Comparison of ENCODE assay signal across 1 cellular context in the genomic region with DNA sequence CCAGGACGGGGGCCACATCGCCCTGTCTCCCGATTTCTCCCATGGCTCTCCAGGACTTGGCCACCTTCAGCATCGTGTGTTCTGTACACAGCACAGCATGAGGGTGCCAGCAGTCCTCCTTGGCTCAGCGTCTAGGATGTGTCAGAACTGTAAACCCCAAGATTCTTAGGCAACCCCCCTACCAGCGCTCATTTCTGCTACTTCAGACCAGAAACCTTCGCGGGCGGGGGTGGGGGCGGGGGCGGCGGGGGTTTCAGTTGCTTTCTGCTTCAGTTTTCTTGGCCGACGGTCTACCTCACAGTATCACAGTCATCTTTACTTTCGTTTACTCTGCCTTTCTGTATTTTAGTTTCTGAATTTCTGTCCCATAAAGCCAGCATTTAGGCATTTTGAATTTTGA.
TF ChIP-seq lines count a peak whose summit lies in the region.

No MANE protein-coding gene starts in this region.

TF ChIP-seq in GM12878, 131 proteins besides CTCF, POLR2A, EP300 and RAD21 (continued from another document):
- no peak for TF ChIP-seq PKNOX1 (IDR thresholded peaks at IDR 0.05)
- TF ChIP-seq JUNB (IDR thresholded peaks at IDR 0.05), result peak; percentile 10; the same call in 1 of the 2 replicates
- TF ChIP-seq ZNF217 (IDR thresholded peaks at IDR 0.05), result no peak
- TF ChIP-seq CREM (IDR thresholded peaks at IDR 0.05; ENCODE audit: low read depth), result no peak
- TF ChIP-seq ZBTB4 (CRISPR knock-in tag; IDR thresholded peaks at IDR 0.05), result no peak
- TF ChIP-seq ATF2 (IDR thresholded peaks at IDR 0.05; ENCODE audit: low read length), result 0 out of 2 replicates have a peak, but pooled peaks have one; percentile 1
- no peak for TF ChIP-seq SMC3 (IDR thresholded peaks at IDR 0.05; ENCODE audit: borderline replicate concordance, low read length)
- no peak for TF ChIP-seq POLR2AphosphoS2 (IDR thresholded peaks at IDR 0.05; ENCODE audit: low read depth, low read length)
- no peak for TF ChIP-seq TCF7 (IDR thresholded peaks at IDR 0.05; ENCODE audit: borderline replicate concordance)
- no peak for TF ChIP-seq MXI1 (IDR thresholded peaks at IDR 0.05; ENCODE audit: low read depth, low read length)
- TF ChIP-seq, protein P1, sequence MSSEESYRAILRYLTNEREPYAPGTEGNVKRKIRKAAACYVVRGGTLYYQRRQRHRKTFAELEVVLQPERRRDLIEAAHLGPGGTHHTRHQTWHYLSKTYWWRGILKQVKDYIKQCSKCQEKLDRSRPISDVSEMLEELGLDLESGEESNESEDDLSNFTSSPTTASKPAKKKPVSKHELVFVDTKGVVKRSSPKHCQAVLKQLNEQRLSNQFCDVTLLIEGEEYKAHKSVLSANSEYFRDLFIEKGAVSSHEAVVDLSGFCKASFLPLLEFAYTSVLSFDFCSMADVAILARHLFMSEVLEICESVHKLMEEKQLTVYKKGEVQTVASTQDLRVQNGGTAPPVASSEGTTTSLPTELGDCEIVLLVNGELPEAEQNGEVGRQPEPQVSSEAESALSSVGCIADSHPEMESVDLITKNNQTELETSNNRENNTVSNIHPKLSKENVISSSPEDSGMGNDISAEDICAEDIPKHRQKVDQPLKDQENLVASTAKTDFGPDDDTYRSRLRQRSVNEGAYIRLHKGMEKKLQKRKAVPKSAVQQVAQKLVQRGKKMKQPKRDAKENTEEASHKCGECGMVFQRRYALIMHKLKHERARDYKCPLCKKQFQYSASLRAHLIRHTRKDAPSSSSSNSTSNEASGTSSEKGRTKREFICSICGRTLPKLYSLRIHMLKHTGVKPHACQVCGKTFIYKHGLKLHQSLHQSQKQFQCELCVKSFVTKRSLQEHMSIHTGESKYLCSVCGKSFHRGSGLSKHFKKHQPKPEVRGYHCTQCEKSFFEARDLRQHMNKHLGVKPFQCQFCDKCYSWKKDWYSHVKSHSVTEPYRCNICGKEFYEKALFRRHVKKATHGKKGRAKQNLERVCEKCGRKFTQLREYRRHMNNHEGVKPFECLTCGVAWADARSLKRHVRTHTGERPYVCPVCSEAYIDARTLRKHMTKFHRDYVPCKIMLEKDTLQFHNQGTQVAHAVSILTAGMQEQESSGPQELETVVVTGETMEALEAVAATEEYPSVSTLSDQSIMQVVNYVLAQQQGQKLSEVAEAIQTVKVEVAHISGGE (CRISPR knock-in tag; IDR thresholded peaks at IDR 0.05), result no peak
- TF ChIP-seq, protein P2, sequence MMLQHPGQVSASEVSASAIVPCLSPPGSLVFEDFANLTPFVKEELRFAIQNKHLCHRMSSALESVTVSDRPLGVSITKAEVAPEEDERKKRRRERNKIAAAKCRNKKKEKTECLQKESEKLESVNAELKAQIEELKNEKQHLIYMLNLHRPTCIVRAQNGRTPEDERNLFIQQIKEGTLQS (IDR thresholded peaks at IDR 0.05; ENCODE audit: borderline replicate concordance, extremely low read depth, low read depth, low read length), result no peak
- no peak for TF ChIP-seq CBX5 (IDR thresholded peaks at IDR 0.05; ENCODE audit: low read depth)
- no peak for TF ChIP-seq RCOR1 (conservative IDR thresholded peaks at IDR 0.05; ENCODE audit: low read depth, low read length)
- peak in 1 of 2 experiments; percentile 86; a peak in 2 of 3 replicates for TF ChIP-seq EGR1 (IDR thresholded peaks at IDR 0.05; ENCODE audit: borderline replicate concordance in 1 of 2, low read depth in 2 of 2, low read length in 2 of 2)
- TF ChIP-seq NFYA (IDR thresholded peaks at IDR 0.05; ENCODE audit: borderline replicate concordance, low read depth, low read length), result no peak
- no peak for TF ChIP-seq ATF7 (IDR thresholded peaks at IDR 0.05; ENCODE audit: low read depth)
- TF ChIP-seq, protein P3, sequence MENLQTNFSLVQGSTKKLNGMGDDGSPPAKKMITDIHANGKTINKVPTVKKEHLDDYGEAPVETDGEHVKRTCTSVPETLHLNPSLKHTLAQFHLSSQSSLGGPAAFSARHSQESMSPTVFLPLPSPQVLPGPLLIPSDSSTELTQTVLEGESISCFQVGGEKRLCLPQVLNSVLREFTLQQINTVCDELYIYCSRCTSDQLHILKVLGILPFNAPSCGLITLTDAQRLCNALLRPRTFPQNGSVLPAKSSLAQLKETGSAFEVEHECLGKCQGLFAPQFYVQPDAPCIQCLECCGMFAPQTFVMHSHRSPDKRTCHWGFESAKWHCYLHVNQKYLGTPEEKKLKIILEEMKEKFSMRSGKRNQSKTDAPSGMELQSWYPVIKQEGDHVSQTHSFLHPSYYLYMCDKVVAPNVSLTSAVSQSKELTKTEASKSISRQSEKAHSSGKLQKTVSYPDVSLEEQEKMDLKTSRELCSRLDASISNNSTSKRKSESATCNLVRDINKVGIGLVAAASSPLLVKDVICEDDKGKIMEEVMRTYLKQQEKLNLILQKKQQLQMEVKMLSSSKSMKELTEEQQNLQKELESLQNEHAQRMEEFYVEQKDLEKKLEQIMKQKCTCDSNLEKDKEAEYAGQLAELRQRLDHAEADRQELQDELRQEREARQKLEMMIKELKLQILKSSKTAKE (IDR thresholded peaks at IDR 0.05; ENCODE audit: low read depth, poor library complexity, severe bottlenecking), result no peak
- TF ChIP-seq SPI1 (IDR thresholded peaks at IDR 0.05; ENCODE audit: borderline replicate concordance, insufficient read depth, low read depth, low read length), result no peak
- TF ChIP-seq, protein P4, sequence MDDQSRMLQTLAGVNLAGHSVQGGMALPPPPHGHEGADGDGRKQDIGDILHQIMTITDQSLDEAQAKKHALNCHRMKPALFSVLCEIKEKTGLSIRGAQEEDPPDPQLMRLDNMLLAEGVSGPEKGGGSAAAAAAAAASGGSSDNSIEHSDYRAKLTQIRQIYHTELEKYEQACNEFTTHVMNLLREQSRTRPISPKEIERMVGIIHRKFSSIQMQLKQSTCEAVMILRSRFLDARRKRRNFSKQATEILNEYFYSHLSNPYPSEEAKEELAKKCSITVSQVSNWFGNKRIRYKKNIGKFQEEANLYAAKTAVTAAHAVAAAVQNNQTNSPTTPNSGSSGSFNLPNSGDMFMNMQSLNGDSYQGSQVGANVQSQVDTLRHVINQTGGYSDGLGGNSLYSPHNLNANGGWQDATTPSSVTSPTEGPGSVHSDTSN (IDR thresholded peaks at IDR 0.05; ENCODE audit: insufficient replicate concordance, low read depth, low read length), result no peak
- TF ChIP-seq TCF3 (IDR thresholded peaks at IDR 0.05; ENCODE audit: borderline replicate concordance, insufficient read depth, low read depth, low read length), result no peak
- no peak for TF ChIP-seq CBFB (IDR thresholded peaks at IDR 0.05; ENCODE audit: low read depth)
- TF ChIP-seq LARP7 (IDR thresholded peaks at IDR 0.05), result no peak
- TF ChIP-seq, protein P5, sequence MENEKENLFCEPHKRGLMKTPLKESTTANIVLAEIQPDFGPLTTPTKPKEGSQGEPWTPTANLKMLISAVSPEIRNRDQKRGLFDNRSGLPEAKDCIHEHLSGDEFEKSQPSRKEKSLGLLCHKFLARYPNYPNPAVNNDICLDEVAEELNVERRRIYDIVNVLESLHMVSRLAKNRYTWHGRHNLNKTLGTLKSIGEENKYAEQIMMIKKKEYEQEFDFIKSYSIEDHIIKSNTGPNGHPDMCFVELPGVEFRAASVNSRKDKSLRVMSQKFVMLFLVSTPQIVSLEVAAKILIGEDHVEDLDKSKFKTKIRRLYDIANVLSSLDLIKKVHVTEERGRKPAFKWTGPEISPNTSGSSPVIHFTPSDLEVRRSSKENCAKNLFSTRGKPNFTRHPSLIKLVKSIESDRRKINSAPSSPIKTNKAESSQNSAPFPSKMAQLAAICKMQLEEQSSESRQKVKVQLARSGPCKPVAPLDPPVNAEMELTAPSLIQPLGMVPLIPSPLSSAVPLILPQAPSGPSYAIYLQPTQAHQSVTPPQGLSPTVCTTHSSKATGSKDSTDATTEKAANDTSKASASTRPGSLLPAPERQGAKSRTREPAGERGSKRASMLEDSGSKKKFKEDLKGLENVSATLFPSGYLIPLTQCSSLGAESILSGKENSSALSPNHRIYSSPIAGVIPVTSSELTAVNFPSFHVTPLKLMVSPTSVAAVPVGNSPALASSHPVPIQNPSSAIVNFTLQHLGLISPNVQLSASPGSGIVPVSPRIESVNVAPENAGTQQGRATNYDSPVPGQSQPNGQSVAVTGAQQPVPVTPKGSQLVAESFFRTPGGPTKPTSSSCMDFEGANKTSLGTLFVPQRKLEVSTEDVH (IDR thresholded peaks at IDR 0.05; ENCODE audit: low read depth, partially characterized antibody), result no peak
